6 cellular contexts compared by ENCODE assay signal in the genomic region with DNA sequence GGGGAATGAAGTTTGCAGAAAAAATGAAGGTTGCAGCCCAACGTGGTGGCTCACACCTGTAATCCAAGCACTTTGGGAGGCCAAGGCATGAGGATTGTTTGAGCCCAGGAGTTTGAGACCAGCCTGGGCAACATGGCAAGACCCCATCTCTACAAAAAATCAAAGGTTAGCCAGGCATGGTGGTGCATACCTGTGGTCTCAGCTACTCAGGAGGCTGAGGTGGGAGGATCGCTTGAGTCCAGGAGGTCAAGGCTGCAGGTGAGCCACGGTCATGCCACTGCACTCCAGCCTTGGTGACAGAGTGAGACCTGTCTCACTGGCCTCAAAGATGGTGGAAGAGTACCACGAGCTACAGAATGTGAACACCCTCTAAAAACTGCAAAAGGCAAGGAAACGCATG. TPM values are rescaled to one million over a fixed set of nuclear protein-coding genes. Genes with fewer than 3 reads are reported as not detected.
"Had no signal": no experiment of that assay in that cellular context is flagged by ENCODE, and none has a peak within 500 bp of the region (broad histone marks: within the 10 kb centered on the region; RNA-seq: fewer than 3 reads in every experiment).

No MANE protein-coding gene starts in this region.

RNA-seq across cellular contexts. Expression of gene CPN1, which starts 5.0 kb away (rescaled TPM):
- total RNA-seq: GM23248, GM23338, H4, H7, H9, HFFc6 had no signal
- polyA plus RNA-seq: GM23248 had no signal
